15 cellular contexts compared by ENCODE assay signal in the genomic region with DNA sequence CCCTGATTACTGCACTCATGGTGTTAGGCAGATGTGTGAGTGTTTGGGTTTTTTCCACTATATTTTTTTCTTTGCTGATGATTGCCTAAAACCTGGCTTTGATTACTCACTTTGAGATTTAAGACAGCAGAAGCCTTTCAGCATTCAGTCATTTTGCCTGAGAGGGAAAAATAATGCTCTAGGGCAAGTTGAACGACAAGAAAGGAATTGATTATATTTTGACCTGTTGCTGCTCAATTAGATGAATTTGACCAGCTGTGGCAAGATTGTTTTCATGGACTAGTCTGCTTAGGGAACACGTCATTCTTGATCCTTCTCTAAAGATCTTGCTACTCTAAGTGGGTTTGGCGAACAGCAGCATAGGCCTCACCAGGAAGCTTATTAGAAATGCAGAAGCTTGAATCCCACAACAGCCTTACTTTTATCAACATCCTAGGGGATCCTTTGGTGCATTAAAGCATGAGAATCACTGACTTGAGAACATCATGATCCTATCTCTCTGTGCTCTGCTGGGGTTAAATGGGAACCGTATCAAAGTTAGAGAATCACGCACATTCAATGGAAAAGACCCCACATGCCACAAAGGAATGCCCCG.
"Had no signal": no experiment of that assay in that cellular context is flagged by ENCODE, and none has a peak within 500 bp of the region (broad histone marks: within the 10 kb centered on the region; RNA-seq: fewer than 3 reads in every experiment).

No MANE protein-coding gene starts in this region.

- FAIRE-seq: endometrium, frontal cortex, keratinocyte had no signal

- DNase-seq: activated effector memory CD4-positive, alpha-beta T cell treated with Interleukin-2 at 50 U/mL for 16 hours; activated T-cell treated with anti-CD3 and anti-CD28 coated beads, Interleukin-2, amount 50 U/mL, for 1 hour; amniotic stem cell; brain microvascular endothelial cell; cerebellar nuclear complex; heart left ventricle; left lung; occipital lobe; stimulated activated CD4-positive, alpha-beta T cell treated with anti-CD3 and anti-CD28 coated beads, Interleukin-2, amount 100 ng/mL, for 48 hours; stimulated activated naive CD4-positive, alpha-beta T cell treated with Interleukin-2 at 50 U/mL for 16 hours had no signal

- H3K36me3 ChIP-seq: brain microvascular endothelial cell, esophagus muscularis mucosa, heart left ventricle, left lung, prostate gland had no signal

- H3K27ac ChIP-seq: brain microvascular endothelial cell, esophagus muscularis mucosa, heart left ventricle, left lung, prostate gland had no signal

- H3K4me3 ChIP-seq: esophagus muscularis mucosa, heart left ventricle, left lung, prostate gland had no signal

- H3K4me1 ChIP-seq: esophagus muscularis mucosa, left lung, prostate gland had no signal

- H3K27me3 ChIP-seq: brain microvascular endothelial cell, heart left ventricle, left lung had no signal
